ENCODE assay signal across 1 cellular context in the genomic region with DNA sequence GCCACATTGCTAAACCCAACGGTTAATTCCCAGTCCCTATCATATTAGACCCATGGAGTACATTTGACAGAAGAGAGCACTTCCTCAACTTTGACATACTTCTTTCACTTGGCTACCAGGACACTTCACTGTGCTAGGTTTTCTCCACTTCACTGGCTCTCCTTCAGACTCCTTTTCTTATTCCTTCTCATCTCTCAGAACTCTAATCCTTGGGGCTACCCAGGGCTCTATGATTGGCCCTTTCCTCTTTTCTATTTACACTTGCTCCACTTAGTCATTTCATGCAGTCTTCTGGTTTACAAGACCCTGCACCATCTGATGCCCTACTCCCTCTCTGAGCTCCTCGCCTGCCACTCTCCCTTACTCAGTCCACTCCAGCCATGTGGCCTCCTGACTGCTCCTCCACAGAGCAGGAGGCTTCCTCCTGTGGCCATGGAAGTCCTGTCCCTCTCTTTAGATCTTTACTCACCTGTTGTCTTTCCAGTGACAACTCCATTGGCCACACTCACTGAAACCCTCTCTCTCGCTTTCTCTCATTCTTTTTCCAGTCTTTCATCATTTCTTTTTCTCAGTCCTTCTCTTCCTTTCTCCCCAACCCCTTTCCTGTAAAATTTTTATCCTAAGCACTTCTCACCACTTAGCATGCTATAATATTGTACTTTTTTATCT.
TF ChIP-seq lines count a peak whose summit lies in the region.

No MANE protein-coding gene starts in this region.

TF ChIP-seq in HepG2, 621 proteins besides CTCF, POLR2A, EP300 and RAD21 (continued from another document):
- no peak for TF ChIP-seq PRDM15 (CRISPR knock-in tag; IDR thresholded peaks at IDR 0.05)
